Comparison of ENCODE assay signal across 2 cellular contexts in the genomic region with DNA sequence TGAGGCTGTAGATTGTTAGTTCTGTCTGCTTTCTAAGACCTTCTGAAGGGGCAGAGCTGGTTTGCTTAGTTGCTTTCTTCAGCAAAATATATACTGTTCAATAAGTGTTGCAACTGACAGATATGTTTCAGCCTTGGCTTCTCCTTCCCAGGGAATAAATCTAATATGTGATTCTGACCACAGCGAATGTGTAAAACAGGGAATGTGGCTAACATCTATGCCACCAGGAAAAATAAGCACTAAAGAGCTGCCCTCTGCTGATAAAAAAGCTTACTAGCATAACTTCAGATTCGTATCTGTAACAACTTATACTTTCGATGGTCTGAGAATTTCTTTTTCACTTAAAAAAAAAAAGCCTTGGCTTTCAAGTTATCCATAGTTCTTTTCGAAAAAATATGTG.
TF ChIP-seq lines count a peak whose summit lies in the region.

No MANE protein-coding gene starts in this region.

TF ChIP-seq in SK-N-SH, 30 proteins besides CTCF, POLR2A, EP300 and RAD21 (continued from another document):
- TF ChIP-seq, protein P1, sequence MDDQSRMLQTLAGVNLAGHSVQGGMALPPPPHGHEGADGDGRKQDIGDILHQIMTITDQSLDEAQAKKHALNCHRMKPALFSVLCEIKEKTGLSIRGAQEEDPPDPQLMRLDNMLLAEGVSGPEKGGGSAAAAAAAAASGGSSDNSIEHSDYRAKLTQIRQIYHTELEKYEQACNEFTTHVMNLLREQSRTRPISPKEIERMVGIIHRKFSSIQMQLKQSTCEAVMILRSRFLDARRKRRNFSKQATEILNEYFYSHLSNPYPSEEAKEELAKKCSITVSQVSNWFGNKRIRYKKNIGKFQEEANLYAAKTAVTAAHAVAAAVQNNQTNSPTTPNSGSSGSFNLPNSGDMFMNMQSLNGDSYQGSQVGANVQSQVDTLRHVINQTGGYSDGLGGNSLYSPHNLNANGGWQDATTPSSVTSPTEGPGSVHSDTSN (IDR thresholded peaks at IDR 0.05), result no peak
- TF ChIP-seq GATA2 (CRISPR knock-in tag; IDR thresholded peaks at IDR 0.05) (no peak), TCF12 (IDR thresholded peaks at IDR 0.05) (no peak), NRF1 (IDR thresholded peaks at IDR 0.05; ENCODE audit: low read depth, low read length) (no peak), MXI1 (IDR thresholded peaks at IDR 0.05; ENCODE audit: low read depth, low read length) (no peak), CHD2 (IDR thresholded peaks at IDR 0.05; ENCODE audit: low read length, partially characterized antibody) (no peak), YY1 (IDR thresholded peaks at IDR 0.05; ENCODE audit: low read depth) (no peak), FOSL2 (IDR thresholded peaks at IDR 0.05; ENCODE audit: borderline replicate concordance, low read depth) (no peak), RXRA (IDR thresholded peaks at IDR 0.05; ENCODE audit: borderline replicate concordance, low read depth) (no peak), NFIC (IDR thresholded peaks at IDR 0.05; ENCODE audit: borderline replicate concordance) (no peak), GABPA (IDR thresholded peaks at IDR 0.05; ENCODE audit: low read depth) (no peak), MEF2A (IDR thresholded peaks at IDR 0.05; ENCODE audit: borderline replicate concordance, low read depth) (no peak), JUND (IDR thresholded peaks at IDR 0.05) (no peak), TEAD4 (IDR thresholded peaks at IDR 0.05; ENCODE audit: borderline replicate concordance, insufficient read depth) (no peak), RCOR1 (IDR thresholded peaks at IDR 0.05; ENCODE audit: low read length) (no peak)
- TF ChIP-seq, protein P2, sequence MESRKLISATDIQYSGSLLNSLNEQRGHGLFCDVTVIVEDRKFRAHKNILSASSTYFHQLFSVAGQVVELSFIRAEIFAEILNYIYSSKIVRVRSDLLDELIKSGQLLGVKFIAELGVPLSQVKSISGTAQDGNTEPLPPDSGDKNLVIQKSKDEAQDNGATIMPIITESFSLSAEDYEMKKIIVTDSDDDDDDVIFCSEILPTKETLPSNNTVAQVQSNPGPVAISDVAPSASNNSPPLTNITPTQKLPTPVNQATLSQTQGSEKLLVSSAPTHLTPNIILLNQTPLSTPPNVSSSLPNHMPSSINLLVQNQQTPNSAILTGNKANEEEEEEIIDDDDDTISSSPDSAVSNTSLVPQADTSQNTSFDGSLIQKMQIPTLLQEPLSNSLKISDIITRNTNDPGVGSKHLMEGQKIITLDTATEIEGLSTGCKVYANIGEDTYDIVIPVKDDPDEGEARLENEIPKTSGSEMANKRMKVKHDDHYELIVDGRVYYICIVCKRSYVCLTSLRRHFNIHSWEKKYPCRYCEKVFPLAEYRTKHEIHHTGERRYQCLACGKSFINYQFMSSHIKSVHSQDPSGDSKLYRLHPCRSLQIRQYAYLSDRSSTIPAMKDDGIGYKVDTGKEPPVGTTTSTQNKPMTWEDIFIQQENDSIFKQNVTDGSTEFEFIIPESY (IDR thresholded peaks at IDR 0.05; ENCODE audit: borderline replicate concordance, low read depth), result no peak
- TF ChIP-seq, protein P3, sequence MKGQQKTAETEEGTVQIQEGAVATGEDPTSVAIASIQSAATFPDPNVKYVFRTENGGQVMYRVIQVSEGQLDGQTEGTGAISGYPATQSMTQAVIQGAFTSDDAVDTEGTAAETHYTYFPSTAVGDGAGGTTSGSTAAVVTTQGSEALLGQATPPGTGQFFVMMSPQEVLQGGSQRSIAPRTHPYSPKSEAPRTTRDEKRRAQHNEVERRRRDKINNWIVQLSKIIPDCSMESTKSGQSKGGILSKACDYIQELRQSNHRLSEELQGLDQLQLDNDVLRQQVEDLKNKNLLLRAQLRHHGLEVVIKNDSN (IDR thresholded peaks at IDR 0.05; ENCODE audit: borderline replicate concordance, low read depth), result no peak
- TF ChIP-seq, protein P4, sequence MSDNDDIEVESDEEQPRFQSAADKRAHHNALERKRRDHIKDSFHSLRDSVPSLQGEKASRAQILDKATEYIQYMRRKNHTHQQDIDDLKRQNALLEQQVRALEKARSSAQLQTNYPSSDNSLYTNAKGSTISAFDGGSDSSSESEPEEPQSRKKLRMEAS (IDR thresholded peaks at IDR 0.05; ENCODE audit: low read depth), result no peak
- TF ChIP-seq, protein P5, sequence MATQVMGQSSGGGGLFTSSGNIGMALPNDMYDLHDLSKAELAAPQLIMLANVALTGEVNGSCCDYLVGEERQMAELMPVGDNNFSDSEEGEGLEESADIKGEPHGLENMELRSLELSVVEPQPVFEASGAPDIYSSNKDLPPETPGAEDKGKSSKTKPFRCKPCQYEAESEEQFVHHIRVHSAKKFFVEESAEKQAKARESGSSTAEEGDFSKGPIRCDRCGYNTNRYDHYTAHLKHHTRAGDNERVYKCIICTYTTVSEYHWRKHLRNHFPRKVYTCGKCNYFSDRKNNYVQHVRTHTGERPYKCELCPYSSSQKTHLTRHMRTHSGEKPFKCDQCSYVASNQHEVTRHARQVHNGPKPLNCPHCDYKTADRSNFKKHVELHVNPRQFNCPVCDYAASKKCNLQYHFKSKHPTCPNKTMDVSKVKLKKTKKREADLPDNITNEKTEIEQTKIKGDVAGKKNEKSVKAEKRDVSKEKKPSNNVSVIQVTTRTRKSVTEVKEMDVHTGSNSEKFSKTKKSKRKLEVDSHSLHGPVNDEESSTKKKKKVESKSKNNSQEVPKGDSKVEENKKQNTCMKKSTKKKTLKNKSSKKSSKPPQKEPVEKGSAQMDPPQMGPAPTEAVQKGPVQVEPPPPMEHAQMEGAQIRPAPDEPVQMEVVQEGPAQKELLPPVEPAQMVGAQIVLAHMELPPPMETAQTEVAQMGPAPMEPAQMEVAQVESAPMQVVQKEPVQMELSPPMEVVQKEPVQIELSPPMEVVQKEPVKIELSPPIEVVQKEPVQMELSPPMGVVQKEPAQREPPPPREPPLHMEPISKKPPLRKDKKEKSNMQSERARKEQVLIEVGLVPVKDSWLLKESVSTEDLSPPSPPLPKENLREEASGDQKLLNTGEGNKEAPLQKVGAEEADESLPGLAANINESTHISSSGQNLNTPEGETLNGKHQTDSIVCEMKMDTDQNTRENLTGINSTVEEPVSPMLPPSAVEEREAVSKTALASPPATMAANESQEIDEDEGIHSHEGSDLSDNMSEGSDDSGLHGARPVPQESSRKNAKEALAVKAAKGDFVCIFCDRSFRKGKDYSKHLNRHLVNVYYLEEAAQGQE (IDR thresholded peaks at IDR 0.05; ENCODE audit: low read depth, low read length), result no peak

TF ChIP-seq in SK-N-SH treated with all-trans-retinoic acid at 6 μM for 48 hours, 23 proteins besides CTCF, POLR2A, EP300 and RAD21 (continued from another document):
- TF ChIP-seq ZNF8 (CRISPR knock-in tag; IDR thresholded peaks at IDR 0.05) (no peak), TCF4 (CRISPR knock-in tag; IDR thresholded peaks at IDR 0.05; ENCODE audit: borderline replicate concordance) (no peak), ISL1 (CRISPR knock-in tag; IDR thresholded peaks at IDR 0.05) (no peak), ZC3H10 (CRISPR knock-in tag; IDR thresholded peaks at IDR 0.05) (no peak), ZNF70 (CRISPR knock-in tag; IDR thresholded peaks at IDR 0.05) (no peak)
- TF ChIP-seq, protein P6, sequence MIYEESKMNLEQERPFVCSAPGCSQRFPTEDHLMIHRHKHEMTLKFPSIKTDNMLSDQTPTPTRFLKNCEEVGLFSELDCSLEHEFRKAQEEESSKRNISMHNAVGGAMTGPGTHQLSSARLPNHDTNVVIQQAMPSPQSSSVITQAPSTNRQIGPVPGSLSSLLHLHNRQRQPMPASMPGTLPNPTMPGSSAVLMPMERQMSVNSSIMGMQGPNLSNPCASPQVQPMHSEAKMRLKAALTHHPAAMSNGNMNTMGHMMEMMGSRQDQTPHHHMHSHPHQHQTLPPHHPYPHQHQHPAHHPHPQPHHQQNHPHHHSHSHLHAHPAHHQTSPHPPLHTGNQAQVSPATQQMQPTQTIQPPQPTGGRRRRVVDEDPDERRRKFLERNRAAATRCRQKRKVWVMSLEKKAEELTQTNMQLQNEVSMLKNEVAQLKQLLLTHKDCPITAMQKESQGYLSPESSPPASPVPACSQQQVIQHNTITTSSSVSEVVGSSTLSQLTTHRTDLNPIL (CRISPR knock-in tag; IDR thresholded peaks at IDR 0.05; ENCODE audit: low read depth), result no peak
- TF ChIP-seq, protein P7, sequence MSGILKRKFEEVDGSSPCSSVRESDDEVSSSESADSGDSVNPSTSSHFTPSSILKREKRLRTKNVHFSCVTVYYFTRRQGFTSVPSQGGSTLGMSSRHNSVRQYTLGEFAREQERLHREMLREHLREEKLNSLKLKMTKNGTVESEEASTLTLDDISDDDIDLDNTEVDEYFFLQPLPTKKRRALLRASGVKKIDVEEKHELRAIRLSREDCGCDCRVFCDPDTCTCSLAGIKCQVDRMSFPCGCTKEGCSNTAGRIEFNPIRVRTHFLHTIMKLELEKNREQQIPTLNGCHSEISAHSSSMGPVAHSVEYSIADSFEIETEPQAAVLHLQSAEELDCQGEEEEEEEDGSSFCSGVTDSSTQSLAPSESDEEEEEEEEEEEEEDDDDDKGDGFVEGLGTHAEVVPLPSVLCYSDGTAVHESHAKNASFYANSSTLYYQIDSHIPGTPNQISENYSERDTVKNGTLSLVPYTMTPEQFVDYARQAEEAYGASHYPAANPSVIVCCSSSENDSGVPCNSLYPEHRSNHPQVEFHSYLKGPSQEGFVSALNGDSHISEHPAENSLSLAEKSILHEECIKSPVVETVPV (CRISPR knock-in tag; IDR thresholded peaks at IDR 0.05), result no peak
